ENCODE assay signal across 18 cellular contexts in the genomic region with DNA sequence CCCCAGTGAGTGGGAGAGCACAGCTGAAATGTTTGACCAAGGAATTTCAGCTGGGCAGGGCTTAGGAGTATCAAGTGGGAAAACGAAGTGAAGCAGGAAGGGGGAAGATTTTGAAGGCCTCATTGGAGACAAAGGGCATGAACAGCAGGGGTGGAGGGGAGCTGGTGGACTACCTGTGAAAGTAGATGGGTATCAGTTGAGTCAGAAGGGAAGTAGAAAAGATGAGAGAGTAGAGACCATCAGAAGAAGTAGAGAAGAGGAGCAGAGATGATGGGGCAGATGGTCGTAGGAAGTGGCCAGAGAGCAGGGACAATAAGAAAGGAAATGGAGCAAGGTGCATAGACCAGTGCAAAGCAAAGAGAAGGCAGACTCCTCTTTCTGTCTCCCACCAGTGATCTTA.
DNase-seq lines count a peak whose midpoint lies in the region; ATAC-seq and TF ChIP-seq lines count a peak whose summit lies in the region.
"Had no signal": no experiment of that assay in that cellular context is flagged by ENCODE, and none has a peak within 500 bp of the region (broad histone marks: within the 10 kb centered on the region; RNA-seq: fewer than 3 reads in every experiment).

No MANE protein-coding gene starts in this region.

- H3K27me3 ChIP-seq in BLaER1 treated with 17β-estradiol and CSF1 and Interleukin-3, amounts not matched to agents 10 nM and 100 nM: no peaks in the 10 kb centered on the region

- H3K36me3 ChIP-seq in BLaER1 treated with 17β-estradiol and CSF1 and Interleukin-3, amounts not matched to agents 10 nM and 100 nM: peaks cover 0 to 23% (median 6%) of the 10 kb centered on the region in 11 experiments; a peak in 9 of 22 replicates

- H3K27ac Mint-ChIP-seq in activated T-cell treated with anti-CD3 and anti-CD28 coated beads, Interleukin-2, amount 50 U/mL, for 72 hours: no peak overlapping the region
- H3K27ac Mint-ChIP-seq in T-cell (peak overlapping the region; percentile 7 to 33), neural crest cell (ENCODE audit: unreplicated experiment) (peak overlapping the region; percentile 48)
- H3K27ac Mint-ChIP-seq: HFFc6 had no signal

- no peak overlapping the region for H3K4me3 Mint-ChIP-seq in activated T-cell treated with anti-CD3 and anti-CD28 coated beads, Interleukin-2, amount 50 U/mL, for 72 hours
- H3K4me3 Mint-ChIP-seq in T-cell (peak overlapping the region in 1 of 3 donors; percentile 64), neural crest cell (no peak overlapping the region)
- H3K4me3 Mint-ChIP-seq: HFFc6 had no signal

- peak; percentile 50 to 56 for ATAC-seq in activated T-cell treated with anti-CD3 and anti-CD28 coated beads, Interleukin-2, amount 50 U/mL, for 72 hours (replicated peaks in 1 of 2)
- ATAC-seq in T-cell (replicated peaks in 1 of 4): no peak
- ATAC-seq: HepG2 had no signal

- peak overlapping the region in 5 of 11 experiments; percentile 2 to 89 (median 83); a peak in 10 of 22 replicates for H3K27ac ChIP-seq in BLaER1 treated with 17β-estradiol and CSF1 and Interleukin-3, amounts not matched to agents 10 nM and 100 nM
- H3K27ac ChIP-seq: C4-2B had no signal

- peaks cover 34 to 47% (median 44%) of the 10 kb centered on the region in 11 experiments for H3K9me3 ChIP-seq in BLaER1 treated with 17β-estradiol and CSF1 and Interleukin-3, amounts not matched to agents 10 nM and 100 nM (replicated peaks in 1 of 11)

- no peak for TF ChIP-seq CTCF in neural crest cell (conservative IDR thresholded peaks at IDR 0.05)

- H3K36me3 Mint-ChIP-seq in activated T-cell treated with anti-CD3 and anti-CD28 coated beads, Interleukin-2, amount 50 U/mL, for 72 hours (ENCODE audit: insufficient read depth in 2 of 2): peaks cover 15 to 25% of the 10 kb centered on the region in 2 donors
- peaks cover 4% of the 10 kb centered on the region for H3K36me3 Mint-ChIP-seq in T-cell
- H3K36me3 Mint-ChIP-seq in neural crest cell (ENCODE audit: low read depth): peaks cover 2% of the 10 kb centered on the region

- peak overlapping the region in 8 of 11 experiments; percentile 2 to 83 (median 33); a peak in 13 of 22 replicates for H3K4me2 ChIP-seq in BLaER1 treated with 17β-estradiol and CSF1 and Interleukin-3, amounts not matched to agents 10 nM and 100 nM

- peaks cover 28 to 76% (median 58%) of the 10 kb centered on the region in 10 experiments for H3K4me1 ChIP-seq in BLaER1 treated with 17β-estradiol and CSF1 and Interleukin-3, amounts not matched to agents 10 nM and 100 nM

- POLR2A ChIA-PET in T-cell (lab: Charles Lee): interaction anchor here in 1 of 2 donors (0.6 kb wide), 1 partner anchor 17 kb away, joined by 3 read pairs; no protein-coding TSS in a partner anchor

- peaks cover 7% of the 10 kb centered on the region for H3K27me3 Mint-ChIP-seq in activated T-cell treated with anti-CD3 and anti-CD28 coated beads, Interleukin-2, amount 50 U/mL, for 72 hours (ENCODE audit: low read depth)
- H3K27me3 Mint-ChIP-seq in T-cell (no peaks in the 10 kb centered on the region), neural crest cell (ENCODE audit: low read depth) (peaks cover 5% of the 10 kb centered on the region)

- H3K9ac ChIP-seq in BLaER1 treated with 17β-estradiol and CSF1 and Interleukin-3, amounts not matched to agents 10 nM and 100 nM: peak overlapping the region in 1 of 11 experiments; percentile 5; a peak in 1 of 22 replicates

- H4K20me1 ChIP-seq in BLaER1 treated with 17β-estradiol and CSF1 and Interleukin-3, amounts not matched to agents 10 nM and 100 nM: no peaks in the 10 kb centered on the region

- DNase-seq in activated T-cell treated with anti-CD3 and anti-CD28 coated beads, Interleukin-2, amount 50 U/mL, for 72 hours: no peak
- no peak for DNase-seq in activated T-cell treated with anti-CD3 and anti-CD28 coated beads, Interleukin-2, amount 50 U/mL, for 48 hours
- DNase-seq in T-cell (no peak), neural crest cell (ENCODE audit: low read depth, low spot score) (no peak), dermis blood vessel endothelial cell (no peak), hippocampal formation (lab: John Stamatoyannopoulos, UW) (no peak)
- no peak for DNase-seq in stimulated activated CD4-positive, alpha-beta T cell treated with anti-CD3 and anti-CD28 coated beads, Interleukin-15, amount 100 ng/mL, for 24 hours
- DNase-seq: ACHN; CD8-positive, alpha-beta T cell; COR-L47; DMS153; DMS79 treated with DMSO at 0.1 percent for 48 hours; EL; HCEC 1CT; HFFc6 had no signal

- CTCF ChIA-PET in T-cell (lab: Charles Lee): no interaction called here

- H3K9me3 Mint-ChIP-seq in activated T-cell treated with anti-CD3 and anti-CD28 coated beads, Interleukin-2, amount 50 U/mL, for 72 hours: peaks cover 11 to 16% of the 10 kb centered on the region in 2 donors
- H3K9me3 Mint-ChIP-seq in T-cell (peaks cover 7 to 12% (median 9%) of the 10 kb centered on the region in 3 donors), neural crest cell (peaks cover 9% of the 10 kb centered on the region)

- peaks cover 46% of the 10 kb centered on the region for H3K4me1 Mint-ChIP-seq in activated T-cell treated with anti-CD3 and anti-CD28 coated beads, Interleukin-2, amount 50 U/mL, for 72 hours (ENCODE audit: low read depth)
- H3K4me1 Mint-ChIP-seq in T-cell (peaks cover 38 to 54% (median 39%) of the 10 kb centered on the region in 3 donors), neural crest cell (peaks cover 18% of the 10 kb centered on the region)

- H3K4me3 ChIP-seq in BLaER1 treated with 17β-estradiol and CSF1 and Interleukin-3, amounts not matched to agents 10 nM and 100 nM: peak overlapping the region in 1 of 10 experiments; percentile 11; a peak in 4 of 20 replicates

Comparison
In these comparisons a context has a peak if more than half of its experiments do, and no peak if none do; other contexts are left out.
1. ATAC-seq: peak in activated T-cell treated with anti-CD3 and anti-CD28 coated beads, Interleukin-2, amount 50 U/mL, for 72 hours (2 of 2); none in T-cell (0 of 4).